In the genomic region with DNA sequence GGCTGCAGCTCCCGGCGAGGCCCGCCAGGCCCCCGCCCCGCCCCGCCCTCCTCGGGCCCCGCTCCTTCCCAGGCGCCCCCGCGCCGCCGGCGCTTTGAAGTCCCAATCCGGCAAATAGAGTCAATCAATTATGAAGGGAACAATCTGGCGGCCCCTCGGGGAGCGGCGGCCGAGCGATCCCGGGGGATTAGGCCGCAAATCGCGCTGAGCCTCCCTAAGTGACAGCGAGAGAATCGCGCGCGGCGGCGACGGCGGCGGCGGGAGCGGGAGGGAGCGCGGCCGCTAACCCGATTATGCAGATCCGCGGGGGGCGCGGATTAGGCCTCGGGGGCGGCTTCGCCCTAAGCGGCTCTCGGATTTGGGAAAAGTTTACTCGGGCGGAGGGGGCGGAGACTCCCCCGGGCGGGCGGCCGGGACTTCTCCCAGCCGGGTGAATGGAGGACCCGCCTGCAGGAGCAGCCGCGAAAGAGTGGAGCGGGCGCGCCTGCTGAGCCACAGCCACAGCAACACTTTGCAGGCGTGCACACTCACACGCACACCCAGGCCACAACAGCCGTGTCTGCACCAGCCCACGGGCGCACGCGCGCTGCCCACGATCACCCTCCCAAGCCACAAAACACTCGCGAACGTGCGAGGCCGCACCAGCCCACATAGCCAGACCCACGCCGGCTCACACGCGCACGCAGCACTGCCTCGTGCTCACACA, we compare ENCODE assay signal across 8 cellular contexts. TPM values are rescaled to one million over a fixed set of nuclear protein-coding genes. Genes with fewer than 3 reads are reported as not detected.
A peak's percentile ranks its signal among the peaks of the same experiment; 100 is the strongest.
DNase-seq lines count a peak whose midpoint lies in the region; ATAC-seq and TF ChIP-seq lines count a peak whose summit lies in the region.

No MANE protein-coding gene starts in this region.

- H3K79me1 ChIP-seq in mesenchymal stem cell (replicated peaks; ENCODE audit: low read length, poor library complexity, severe bottlenecking): no peaks in the 10 kb centered on the region

- ATAC-seq in upper lobe of left lung (ENCODE audit: low FRiP score in 2 of 2): peak; percentile 27 to 64
- no peak for ATAC-seq in GM21737 (IDR thresholded peaks at IDR 0.05; ENCODE audit: unreplicated experiment)
- ATAC-seq in GM18870 (IDR thresholded peaks at IDR 0.05; ENCODE audit: unreplicated experiment): no peak

- no peak overlapping the region for H4K8ac ChIP-seq in mesenchymal stem cell (ENCODE audit: low read length)

- peaks cover 80 to 91% of the 10 kb centered on the region in 2 experiments for H3K27me3 ChIP-seq in mesenchymal stem cell (ENCODE audit: control insufficient read depth in 1 of 2, insufficient read depth in 1 of 2, low read length in 2 of 2)
- H3K27me3 ChIP-seq in upper lobe of left lung: peaks cover 0 to 15% (median 7%) of the 10 kb centered on the region in 4 donors

- TF ChIP-seq CTCF in GM12864 (IDR thresholded peaks at IDR 0.05; ENCODE audit: low read depth, low read length, missing control alignments) (no peak), coronary artery (IDR thresholded peaks at IDR 0.05) (no peak), upper lobe of left lung (IDR thresholded peaks at IDR 0.05) (no peak)

- H3K36me3 ChIP-seq in mesenchymal stem cell (ENCODE audit: control insufficient read depth in 1 of 2, insufficient read depth in 2 of 2, low read depth in 1 of 2, low read length in 2 of 2) (no peaks in the 10 kb centered on the region), upper lobe of left lung (no peaks in the 10 kb centered on the region)

- peak overlapping the region; percentile 38 for H3K9ac ChIP-seq in mesenchymal stem cell (ENCODE audit: low read length)

- peak overlapping the region in 1 of 2 experiments; percentile 79 for H3K14ac ChIP-seq in mesenchymal stem cell (ENCODE audit: low read length in 2 of 2)

- H3K18ac ChIP-seq in mesenchymal stem cell (ENCODE audit: low read depth in 1 of 2, low read length in 2 of 2): peak overlapping the region in 1 of 2 experiments; percentile 55

- H3K4me1 ChIP-seq in mesenchymal stem cell (ENCODE audit: control insufficient read depth, insufficient read depth, low read depth, low read length) (peaks cover 6% of the 10 kb centered on the region), upper lobe of left lung (peaks cover 8 to 14% (median 12%) of the 10 kb centered on the region in 4 donors)

- H3K27ac ChIP-seq in coronary artery (no peak overlapping the region), mesenchymal stem cell (ENCODE audit: low read length, poor library complexity, severe bottlenecking) (no peak overlapping the region), upper lobe of left lung (no peak overlapping the region)

- no peak overlapping the region for H2BK120ac ChIP-seq in mesenchymal stem cell (ENCODE audit: low read depth, low read length)

- no peak overlapping the region for H2AK5ac ChIP-seq in mesenchymal stem cell (ENCODE audit: low read length, severe bottlenecking)

- H2BK5ac ChIP-seq in mesenchymal stem cell (ENCODE audit: low read depth, low read length, poor library complexity, severe bottlenecking): no peak overlapping the region

- H2BK15ac ChIP-seq in mesenchymal stem cell (ENCODE audit: low read depth, poor library complexity, severe bottlenecking): peak overlapping the region; percentile 12

- 6% methylated on average over 56 of the region's 84 CpGs for WGBS in mesenchymal stem cell
- WGBS in upper lobe of left lung, 2 donors: 5% methylated on average over 35 to 80 of the region's 84 CpGs

- no peak for TF ChIP-seq EP300 in upper lobe of left lung (IDR thresholded peaks at IDR 0.05)

- TF ChIP-seq POLR2A in upper lobe of left lung (IDR thresholded peaks at IDR 0.05): no peak

- H3K23ac ChIP-seq in mesenchymal stem cell (ENCODE audit: low read length in 2 of 2): peak overlapping the region in 1 of 2 experiments; percentile 84

- H3K4ac ChIP-seq in mesenchymal stem cell (ENCODE audit: low read depth in 1 of 2, low read length in 2 of 2): no peak overlapping the region

- peak overlapping the region; percentile 36 for H3K4me3 ChIP-seq in GM12864 (ENCODE audit: low read depth, low read length)
- H3K4me3 ChIP-seq in coronary artery: peak overlapping the region; percentile 84
- peak overlapping the region; percentile 59 to 72 for H3K4me3 ChIP-seq in mesenchymal stem cell (ENCODE audit: insufficient read depth in 1 of 2, low read depth in 1 of 2, low read length in 2 of 2)
- peak overlapping the region; percentile 48 to 67 (median 62) for H3K4me3 ChIP-seq in upper lobe of left lung

- no peak overlapping the region for H4K91ac ChIP-seq in mesenchymal stem cell (ENCODE audit: low read length)

- DNase-seq in GM12864 (ENCODE audit: low read depth) (no peak), NCI-H82 treated with DMSO at 0.1 percent for 48 hours (lab: John Stamatoyannopoulos, UW; ENCODE audit: unreplicated experiment) (peak; percentile 93), coronary artery (ENCODE audit: low spot score) (no peak), mesenchymal stem cell (peak; percentile 17), upper lobe of left lung (peak in 1 of 2 donors; percentile 90), HuH-7.5 (ENCODE audit: low spot score) (no peak)

- no peak overlapping the region for H2BK12ac ChIP-seq in mesenchymal stem cell (ENCODE audit: low read length in 2 of 2)

- H3K9me3 ChIP-seq in mesenchymal stem cell (ENCODE audit: control insufficient read depth, low read length) (no peaks in the 10 kb centered on the region), upper lobe of left lung (no peaks in the 10 kb centered on the region)

- H3K4me2 ChIP-seq in mesenchymal stem cell (ENCODE audit: low read length, poor library complexity, severe bottlenecking): peak overlapping the region; percentile 92

- H2AFZ ChIP-seq in mesenchymal stem cell (ENCODE audit: low read depth, low read length): no peak overlapping the region

RNA-seq across cellular contexts. Expression of a gene that starts 23.0 kb away (rescaled TPM):
- not detected for polyA plus RNA-seq in mesenchymal stem cell (2013, experiment 1 of 2)
- not detected for polyA plus RNA-seq in mesenchymal stem cell (2013, experiment 2 of 2)
- not detected for total RNA-seq in upper lobe of left lung

Comparison
In these comparisons a context has a peak if more than half of its experiments do, and no peak if none do; other contexts are left out.
1. DNase-seq: peak in NCI-H82 treated with DMSO at 0.1 percent for 48 hours (single experiment) and mesenchymal stem cell (single experiment); none in GM12864 (single experiment), coronary artery (single experiment) and HuH-7.5 (single experiment).
2. ATAC-seq: peak in upper lobe of left lung (2 of 2); none in GM21737 (single experiment) and GM18870 (single experiment).
3. Peak in every context shown above with its lines, with median percentiles within 50 percentile points of each other: H3K4me3 ChIP-seq.